Comparison of ENCODE assay signal across 8 cellular contexts in the genomic region with DNA sequence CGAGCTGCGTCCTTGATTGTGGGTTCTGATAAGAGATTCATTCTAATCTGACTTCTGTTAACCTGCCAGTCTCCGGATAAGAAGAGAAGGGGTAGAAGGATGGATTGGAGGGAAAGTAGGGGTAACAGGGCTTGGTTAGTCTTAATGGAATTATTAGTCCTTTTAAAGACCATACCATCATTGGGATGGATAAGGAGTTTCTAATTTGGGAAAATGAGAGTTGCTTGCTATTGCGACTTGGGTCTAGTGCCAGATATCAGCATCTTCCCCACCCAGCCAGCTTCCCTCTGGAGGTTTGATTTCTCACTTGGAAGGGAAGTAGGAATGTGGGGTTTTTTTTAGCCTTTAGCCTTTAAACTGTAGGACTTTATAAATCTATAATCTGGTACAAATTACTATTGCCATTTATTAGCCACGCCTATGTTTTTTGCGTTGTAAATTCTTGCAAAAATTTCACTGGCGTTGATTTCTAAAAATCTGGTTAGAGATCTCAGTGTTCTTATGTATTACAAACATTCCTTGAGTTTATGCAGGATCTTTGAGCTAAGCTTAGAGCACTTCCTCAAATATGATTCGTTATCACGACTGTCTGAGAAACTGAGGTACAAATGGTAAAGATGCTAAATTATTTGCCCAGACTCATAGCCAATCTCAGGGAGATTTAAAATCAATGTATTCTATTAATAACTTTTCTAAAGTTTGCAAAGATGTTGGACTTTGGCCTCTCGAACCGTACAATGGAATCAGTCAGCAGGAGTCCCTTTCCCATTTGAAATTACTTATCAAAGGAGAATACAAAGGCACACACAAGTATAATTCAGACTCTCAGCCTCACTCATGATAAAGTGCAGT. TPM values are rescaled to one million over a fixed set of nuclear protein-coding genes. Genes with fewer than 3 reads are reported as not detected.
A peak's percentile ranks its signal among the peaks of the same experiment; 100 is the strongest.
DNase-seq lines count a peak whose midpoint lies in the region; ATAC-seq and TF ChIP-seq lines count a peak whose summit lies in the region.

No MANE protein-coding gene starts in this region.

- TF ChIP-seq RAD21 in liver (IDR thresholded peaks at IDR 0.05) = peak in 1 of 2 donors; percentile 7

- ATAC-seq in activated T-cell treated with anti-CD3 and anti-CD28 coated beads, Interleukin-2, amount 50 U/mL, for 4 hours = no peak

- H3K27me3 ChIP-seq in adrenal gland (no peaks in the 10 kb centered on the region), liver (ENCODE audit: control insufficient read depth in 4 of 4, insufficient read depth in 4 of 4, low read length in 3 of 4) (no peaks in the 10 kb centered on the region), thyroid gland (no peaks in the 10 kb centered on the region)

- no peaks in the 10 kb centered on the region for H3K9me3 Mint-ChIP-seq in activated T-cell treated with anti-CD3 and anti-CD28 coated beads, Interleukin-2, amount 50 U/mL, for 4 hours

- H3K36me3 ChIP-seq in adrenal gland (replicated peaks in 1 of 2) (no peaks in the 10 kb centered on the region), liver (ENCODE audit: control insufficient read depth in 4 of 4, insufficient read depth in 3 of 4, low read depth in 1 of 4, low read length in 3 of 4) (no peaks in the 10 kb centered on the region), thyroid gland (no peaks in the 10 kb centered on the region)

- H3K4me3 Mint-ChIP-seq in activated T-cell treated with anti-CD3 and anti-CD28 coated beads, Interleukin-2, amount 50 U/mL, for 4 hours = peak overlapping the region; percentile 97

- peak overlapping the region; percentile 7 to 69 (median 48) for H3K4me3 ChIP-seq in adrenal gland
- peak overlapping the region; percentile 55 to 97 (median 75) for H3K4me3 ChIP-seq in liver (ENCODE audit: low read depth in 1 of 3, low read length in 3 of 3)
- H3K4me3 ChIP-seq in thyroid gland (replicated peaks in 1 of 3) = peak overlapping the region; percentile 51 to 99 (median 98)

- 31 to 38% (median 34%) methylated on average over 11 of the region's 11 CpGs for WGBS in adrenal gland, 4 donors
- 12% methylated on average over 11 of the region's 11 CpGs for WGBS in liver
- 27 to 31% methylated on average over 11 of the region's 11 CpGs for WGBS in thyroid gland, 2 donors

- intact Hi-C loops in adrenal gland (cut with DNase I) = no loop called here
- intact Hi-C loops in thyroid gland (cut with DNase I) = no loop called here

- H3K4me1 ChIP-seq in adrenal gland (replicated peaks in 1 of 2) (peaks cover 22 to 55% of the 10 kb centered on the region in 2 donors), liver (ENCODE audit: control insufficient read depth in 4 of 4, insufficient read depth in 4 of 4, low read length in 3 of 4) (peaks cover 4 to 37% (median 24%) of the 10 kb centered on the region in 4 donors), thyroid gland (peaks cover 4 to 9% of the 10 kb centered on the region in 2 donors)

- TF ChIP-seq POLR2A in adrenal gland (IDR thresholded peaks at IDR 0.05) = no peak
- no peak for TF ChIP-seq POLR2A in thyroid gland (IDR thresholded peaks at IDR 0.05)

- no peaks in the 10 kb centered on the region for H3K27me3 Mint-ChIP-seq in activated T-cell treated with anti-CD3 and anti-CD28 coated beads, Interleukin-2, amount 50 U/mL, for 4 hours (ENCODE audit: low read depth)

- TF ChIP-seq CTCF in adrenal gland (IDR thresholded peaks at IDR 0.05) (no peak), liver (IDR thresholded peaks at IDR 0.05; ENCODE audit: low read depth, low read length, missing input control) (no peak), thyroid gland (IDR thresholded peaks at IDR 0.05) (no peak), GM13976 (IDR thresholded peaks at IDR 0.05; ENCODE audit: borderline replicate concordance, control extremely low read depth, extremely low read depth, insufficient read depth, missing control alignments) (no peak)

- peak overlapping the region; percentile 74 to 93 for H3K9ac ChIP-seq in liver (ENCODE audit: low read depth in 1 of 2, low read length in 2 of 2)

- no peaks in the 10 kb centered on the region for H3K36me3 Mint-ChIP-seq in activated T-cell treated with anti-CD3 and anti-CD28 coated beads, Interleukin-2, amount 50 U/mL, for 4 hours (ENCODE audit: insufficient read depth)

- H3K9me3 ChIP-seq in adrenal gland (replicated peaks in 1 of 3) (no peaks in the 10 kb centered on the region), liver (ENCODE audit: control insufficient read depth in 4 of 4, low read length in 3 of 4) (no peaks in the 10 kb centered on the region), thyroid gland (no peaks in the 10 kb centered on the region)

- no peak for DNase-seq in activated T-cell treated with anti-CD3 and anti-CD28 coated beads, Interleukin-2, amount 50 U/mL, for 4 hours
- DNase-seq in activated T-cell treated with anti-CD3 and anti-CD28 coated beads, Interleukin-2, amount 50 U/mL, for 48 hours = no peak
- DNase-seq in adrenal gland (peak in 1 of 7 donors; percentile 19), thyroid gland (no peak), GM13976 (ENCODE audit: low spot score) (no peak), KBM-7 (no peak), NCI-H1930 (lab: John Stamatoyannopoulos, UW) (no peak)

- H3K4me1 Mint-ChIP-seq in activated T-cell treated with anti-CD3 and anti-CD28 coated beads, Interleukin-2, amount 50 U/mL, for 4 hours (ENCODE audit: low read depth) = peaks cover 61% of the 10 kb centered on the region

- in situ Hi-C loops in GM13976 (cut with MboI; ENCODE audit: low sequenced_read_pairs, unreplicated experiment) (no loop called here), KBM-7 (cut with MboI; ENCODE audit: low pct_unique_long_range_greater_than_20kb, low sequenced_read_pairs) (no loop called here)

- H3K27ac ChIP-seq in adrenal gland (peak overlapping the region; percentile 89 to 98 (median 93)), liver (ENCODE audit: low read depth in 1 of 2, low read length in 2 of 2) (peak overlapping the region; percentile 94 to 99), thyroid gland (peak overlapping the region in 2 of 3 donors; percentile 94 to 97)

TF ChIP-seq in liver, 16 proteins besides CTCF, POLR2A, EP300 and RAD21:
- peak; percentile 71 for TF ChIP-seq HNF4G (IDR thresholded peaks at IDR 0.05)
- TF ChIP-seq, protein P1, sequence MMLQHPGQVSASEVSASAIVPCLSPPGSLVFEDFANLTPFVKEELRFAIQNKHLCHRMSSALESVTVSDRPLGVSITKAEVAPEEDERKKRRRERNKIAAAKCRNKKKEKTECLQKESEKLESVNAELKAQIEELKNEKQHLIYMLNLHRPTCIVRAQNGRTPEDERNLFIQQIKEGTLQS (IDR thresholded peaks at IDR 0.05) = no peak
- no peak for TF ChIP-seq FOXA1 (IDR thresholded peaks at IDR 0.05)
- TF ChIP-seq FOXA2 (IDR thresholded peaks at IDR 0.05) = no peak
- TF ChIP-seq YY1 (IDR thresholded peaks at IDR 0.05) = no peak
- TF ChIP-seq JUND (IDR thresholded peaks at IDR 0.05) = no peak
- no peak for TF ChIP-seq RXRA (IDR thresholded peaks at IDR 0.05)
- TF ChIP-seq NR2F2 (IDR thresholded peaks at IDR 0.05) = no peak
- TF ChIP-seq REST (IDR thresholded peaks at IDR 0.05) = no peak
- no peak for TF ChIP-seq TAF1 (conservative IDR thresholded peaks at IDR 0.05)
- TF ChIP-seq HNF4A (conservative IDR thresholded peaks at IDR 0.05) = peak; percentile 61 to 83
- TF ChIP-seq, protein P2, sequence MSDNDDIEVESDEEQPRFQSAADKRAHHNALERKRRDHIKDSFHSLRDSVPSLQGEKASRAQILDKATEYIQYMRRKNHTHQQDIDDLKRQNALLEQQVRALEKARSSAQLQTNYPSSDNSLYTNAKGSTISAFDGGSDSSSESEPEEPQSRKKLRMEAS (IDR thresholded peaks at IDR 0.05) = no peak
- peak; percentile 53 for TF ChIP-seq SP1 (IDR thresholded peaks at IDR 0.05)
- no peak for TF ChIP-seq EGR1 (IDR thresholded peaks at IDR 0.05; ENCODE audit: low read depth in 2 of 2)
TF ChIP-seq in liver: peak in this region for 3.

RNA-seq across cellular contexts. Expression of gene FAM20B, which starts 1.3 kb away (rescaled TPM):
- total RNA-seq in activated T-cell treated with anti-CD3 and anti-CD28 coated beads, Interleukin-2, amount 50 U/mL, for 4 hours = 10 to 100 TPM; 35.1 to 37.9 (median 35.7) TPM
- total RNA-seq in adrenal gland = 10 to 100 TPM; 26.8 to 69.9 (median 42.1) TPM
- 10 to 100 TPM; 15.4 to 42.8 (median 18.5) TPM for polyA plus RNA-seq in adrenal gland
- 10 to 100 TPM; 19.1 to 39.8 TPM for total RNA-seq in liver
- 1 to 10 TPM; 3.1 to 8.0 TPM for polyA plus RNA-seq in liver
- total RNA-seq in thyroid gland = 10 to 100 TPM; 24.3 to 39.2 (median 30.6) TPM

RNA-seq across cellular contexts. Expression of gene TOR3A, which starts 54.8 kb away (rescaled TPM):
- total RNA-seq in activated T-cell treated with anti-CD3 and anti-CD28 coated beads, Interleukin-2, amount 50 U/mL, for 4 hours = 10 to 100 TPM; 38.7 to 39.9 (median 39.8) TPM
- total RNA-seq in adrenal gland (10 to 100 TPM; 19.0 to 53.5 (median 25.0) TPM), liver (10 to 100 TPM; 21.1 to 31.0 TPM), thyroid gland (10 to 100 TPM; 30.0 to 57.4 (median 45.2) TPM)
- polyA plus RNA-seq in adrenal gland (10 to 100 TPM in 2 of 3 donors, 1 to 10 TPM in 1; 6.8 to 17.8 (median 11.8) TPM), liver (10 to 100 TPM; 14.3 to 25.9 TPM)
